ENCODE assay signal across 9 cellular contexts in the genomic region with DNA sequence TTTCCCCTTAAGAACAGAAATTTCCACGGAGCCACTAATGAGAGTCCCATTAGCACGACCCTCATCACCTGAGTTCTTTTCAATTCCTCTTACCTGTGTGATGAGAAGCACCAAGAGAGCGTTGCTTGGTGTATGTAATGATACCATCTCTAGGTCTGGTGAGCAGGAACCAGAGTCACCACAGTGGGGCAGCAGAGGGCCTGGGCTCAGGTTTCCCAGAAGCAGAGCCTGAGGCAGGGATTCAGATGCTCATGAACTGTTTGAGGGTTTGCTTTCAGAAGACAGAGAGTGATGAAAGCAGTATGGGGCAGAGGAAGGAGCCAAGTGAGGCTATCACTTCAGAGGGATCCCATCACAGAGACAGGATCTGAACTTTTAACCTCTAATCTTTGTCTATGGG. TPM values are rescaled to one million over a fixed set of nuclear protein-coding genes. Genes with fewer than 3 reads are reported as not detected.
DNase-seq lines count a peak whose midpoint lies in the region; ATAC-seq, FAIRE-seq and TF ChIP-seq lines count a peak whose summit lies in the region.
"Had no signal": no experiment of that assay in that cellular context is flagged by ENCODE, and none has a peak within 500 bp of the region (broad histone marks: within the 10 kb centered on the region; RNA-seq: fewer than 3 reads in every experiment).

No MANE protein-coding gene starts in this region.

- H3K4me1 Mint-ChIP-seq in Caco-2 (ENCODE audit: low read depth, unreplicated experiment) (peaks cover 12% of the 10 kb centered on the region), mesothelial cell of epicardium (peaks cover 22% of the 10 kb centered on the region)

- H2AFZ ChIP-seq in Loucy (ENCODE audit: low read length), result no peak overlapping the region

- no peak overlapping the region for H3K4me2 ChIP-seq in Loucy (ENCODE audit: low read depth, low read length, poor library complexity, severe bottlenecking)

- intact Hi-C loops in Caco-2 (cut with micrococcal nuclease; ENCODE audit: unreplicated experiment) (loop anchor here (1.0 kb wide), 4 partner anchors 16 to 206 kb away; a partner anchor contains a TSS), pancreas (cut with DNase I) (no loop called here)

- H4K20me1 ChIP-seq in Loucy (ENCODE audit: insufficient read depth, low read length, poor library complexity, severe bottlenecking), result peaks cover 3% of the 10 kb centered on the region

- H3K27ac ChIP-seq in pancreas, result no peak overlapping the region

- no peaks in the 10 kb centered on the region for H3K79me2 ChIP-seq in Loucy (ENCODE audit: insufficient read depth, low read length)

- peak; percentile 88 to 90 for DNase-seq in Caco-2
- peak; percentile 43 for DNase-seq in activated CD8-positive, alpha-beta memory T cell treated with anti-CD3 and anti-CD28 coated beads, Interleukin-2, amount 50 U/mL, for 4 hours
- no peak for DNase-seq in mesothelial cell of epicardium (ENCODE audit: low spot score in 2 of 2, unreplicated experiment in 2 of 2)
- no peak for DNase-seq in pancreas
- no peak for DNase-seq in NCI-H446 treated with DMSO at 0.1 percent for 48 hours (lab: John Stamatoyannopoulos, UW)

- no peaks in the 10 kb centered on the region for H3K36me3 ChIP-seq in Caco-2 (ENCODE audit: control insufficient read depth, insufficient read depth, low read length)
- H3K36me3 ChIP-seq in Loucy (ENCODE audit: insufficient read depth, low read length), result no peaks in the 10 kb centered on the region
- H3K36me3 ChIP-seq in pancreas, result no peaks in the 10 kb centered on the region

- CTCF ChIA-PET in Caco-2 (lab: Charles Lee), result no interaction called here

- H3K36me3 Mint-ChIP-seq in Caco-2 (ENCODE audit: insufficient read depth, unreplicated experiment), result peaks cover 18% of the 10 kb centered on the region
- H3K36me3 Mint-ChIP-seq in mesothelial cell of epicardium, result peaks cover 4% of the 10 kb centered on the region

- WGBS in pancreas, 2 donors, result 69 to 72% methylated on average over 3 of the region's 3 CpGs

- peak; percentile 78 to 97 for TF ChIP-seq CTCF in Caco-2 (IDR thresholded peaks at IDR 0.05; ENCODE audit: insufficient read depth in 1 of 2, low read depth in 1 of 2, low read length in 1 of 2, severe bottlenecking in 1 of 2, unreplicated experiment in 1 of 2)
- TF ChIP-seq CTCF in Loucy (conservative IDR thresholded peaks at IDR 0.05; ENCODE audit: low read length), result peak; percentile 60
- TF ChIP-seq CTCF in mesothelial cell of epicardium (IDR thresholded peaks at IDR 0.05; ENCODE audit: unreplicated experiment), result peak; percentile 23
- no peak for TF ChIP-seq CTCF in pancreas (IDR thresholded peaks at IDR 0.05)

- H3K9me3 Mint-ChIP-seq in Caco-2 (ENCODE audit: unreplicated experiment), result peaks cover 11% of the 10 kb centered on the region
- H3K9me3 Mint-ChIP-seq in mesothelial cell of epicardium, result peaks cover 16% of the 10 kb centered on the region

- no peaks in the 10 kb centered on the region for H3K27me3 ChIP-seq in Caco-2 (replicated peaks; ENCODE audit: control insufficient read depth, insufficient read depth, low read length)
- H3K27me3 ChIP-seq in Loucy (ENCODE audit: insufficient read depth, low read length, poor library complexity, severe bottlenecking), result no peaks in the 10 kb centered on the region
- no peaks in the 10 kb centered on the region for H3K27me3 ChIP-seq in pancreas

- ATAC-seq in HG03159 (IDR thresholded peaks at IDR 0.05; ENCODE audit: unreplicated experiment) (no peak), GM21447 (IDR thresholded peaks at IDR 0.05; ENCODE audit: unreplicated experiment) (no peak), pancreas (no peak)

- H3K9me3 ChIP-seq in Caco-2, result no peaks in the 10 kb centered on the region
- H3K9me3 ChIP-seq in Loucy (ENCODE audit: insufficient read depth, low read depth, low read length), result no peaks in the 10 kb centered on the region; the same call in 1 of the 2 replicates
- no peaks in the 10 kb centered on the region for H3K9me3 ChIP-seq in pancreas

- no peaks in the 10 kb centered on the region for H3K9me2 ChIP-seq in Loucy (replicated peaks; ENCODE audit: low read depth, low read length)

- BruUV-seq in Caco-2 (replicated peaks; lab: Mats Ljungman, UMichigan), result no TSS peak

- no peaks in the 10 kb centered on the region for H3F3A ChIP-seq in Loucy (ENCODE audit: low read depth)

- FAIRE-seq in pancreas (lab: Jason Lieb, UNC), result no peak

- H3K4me1 ChIP-seq in Caco-2 (peaks cover 21% of the 10 kb centered on the region), Loucy (ENCODE audit: insufficient read depth, low read length, poor library complexity, severe bottlenecking) (peaks cover 3% of the 10 kb centered on the region), pancreas (peaks cover 15 to 23% (median 15%) of the 10 kb centered on the region in 3 donors)

- H3K27me3 Mint-ChIP-seq in Caco-2 (ENCODE audit: insufficient read depth, unreplicated experiment) (no peaks in the 10 kb centered on the region), mesothelial cell of epicardium (ENCODE audit: low read depth) (peaks cover 18% of the 10 kb centered on the region)

- H3K4me3 ChIP-seq in Caco-2 (ENCODE audit: low read depth, low read length), result no peak overlapping the region
- no peak overlapping the region for H3K4me3 ChIP-seq in Loucy (ENCODE audit: low read length, poor library complexity, severe bottlenecking)
- H3K4me3 ChIP-seq in pancreas, result no peak overlapping the region

- H3K9ac ChIP-seq in Loucy (ENCODE audit: low read depth, low read length, poor library complexity, severe bottlenecking), result no peak overlapping the region

- H3K4me3 Mint-ChIP-seq in Caco-2 (ENCODE audit: unreplicated experiment), result no peak overlapping the region
- H3K4me3 Mint-ChIP-seq in mesothelial cell of epicardium, result no peak overlapping the region

- POLR2A ChIA-PET in Caco-2 (lab: Charles Lee), result no interaction called here

- no peak overlapping the region for H3K27ac Mint-ChIP-seq in Caco-2 (ENCODE audit: unreplicated experiment)
- no peak overlapping the region for H3K27ac Mint-ChIP-seq in mesothelial cell of epicardium

RNA-seq across cellular contexts. Expression of a gene that starts 3.1 kb away (rescaled TPM):
- total RNA-seq in Caco-2 (2022) (2.3 and 2.7 TPM in 2 replicates), mesothelial cell of epicardium (10.4 to 10.7 TPM (median 10.5 TPM) in 3 replicates), pancreas (10 to 100 TPM in 2 of 6 donors, 1 to 10 TPM in 4; 5.1 to 15.3 (median 8.8) TPM)
- 1 to 10 TPM; 5.8 to 8.0 TPM for polyA plus RNA-seq in pancreas

RNA-seq across cellular contexts. Expression of a gene that starts 16.1 kb away (rescaled TPM):
- total RNA-seq in Caco-2 (2022) (18.0 and 21.2 TPM in 2 replicates), mesothelial cell of epicardium (5.9 to 6.7 TPM (median 6.7 TPM) in 3 replicates), pancreas (1 to 10 TPM; 1.0 to 1.8 (median 1.5) TPM)
- 10 to 100 TPM; 14.4 to 27.3 TPM for polyA plus RNA-seq in pancreas

RNA-seq across cellular contexts. Expression of a gene that starts 32.4 kb away (rescaled TPM):
- not detected in 2 replicates for total RNA-seq in Caco-2 (2022)
- total RNA-seq in mesothelial cell of epicardium, result 0.32 to 0.67 TPM (median 0.47 TPM) in 3 replicates
- 1 to 10 TPM in 5 of 6 donors, under 1 TPM in 1; 0.88 to 3.7 (median 1.7) TPM for total RNA-seq in pancreas
- 10 to 100 TPM; 10.6 to 41.1 TPM for polyA plus RNA-seq in pancreas
- total RNA-seq: renal cortical epithelial cell had no signal

RNA-seq across cellular contexts. Expression of a gene that starts 46.0 kb away (rescaled TPM):
- 0.45 and 0.91 TPM in 2 replicates for total RNA-seq in Caco-2 (2022)
- 2.9 to 4.4 TPM (median 3.3 TPM) in 3 replicates for total RNA-seq in mesothelial cell of epicardium
- total RNA-seq in pancreas, result 1 to 10 TPM; 1.2 to 3.2 (median 2.5) TPM
- polyA plus RNA-seq in pancreas, result 1 to 10 TPM; 3.0 to 3.3 TPM

RNA-seq across cellular contexts. Expression of a gene that starts 46.4 kb away (rescaled TPM):
- total RNA-seq in Caco-2 (2022) (113 and 118 TPM in 2 replicates), mesothelial cell of epicardium (70.1 to 73.0 TPM (median 71.5 TPM) in 3 replicates), pancreas (10 to 100 TPM; 15.3 to 31.4 (median 18.9) TPM)
- polyA plus RNA-seq in pancreas, result 10 to 100 TPM; 27.0 to 33.1 TPM

Comparison
In these comparisons a context has a peak if more than half of its experiments do, and no peak if none do; other contexts are left out.
1. DNase-seq: peak in Caco-2 (2 of 2) and activated CD8-positive, alpha-beta memory T cell treated with anti-CD3 and anti-CD28 coated beads, Interleukin-2, amount 50 U/mL, for 4 hours (single experiment); none in mesothelial cell of epicardium (0 of 2), pancreas (0 of 6) and NCI-H446 treated with DMSO at 0.1 percent for 48 hours (single experiment).
2. CTCF ChIP-seq: peak in Caco-2 (2 of 2), Loucy (single experiment) and mesothelial cell of epicardium (single experiment); none in pancreas (0 of 4).